In the genomic region with DNA sequence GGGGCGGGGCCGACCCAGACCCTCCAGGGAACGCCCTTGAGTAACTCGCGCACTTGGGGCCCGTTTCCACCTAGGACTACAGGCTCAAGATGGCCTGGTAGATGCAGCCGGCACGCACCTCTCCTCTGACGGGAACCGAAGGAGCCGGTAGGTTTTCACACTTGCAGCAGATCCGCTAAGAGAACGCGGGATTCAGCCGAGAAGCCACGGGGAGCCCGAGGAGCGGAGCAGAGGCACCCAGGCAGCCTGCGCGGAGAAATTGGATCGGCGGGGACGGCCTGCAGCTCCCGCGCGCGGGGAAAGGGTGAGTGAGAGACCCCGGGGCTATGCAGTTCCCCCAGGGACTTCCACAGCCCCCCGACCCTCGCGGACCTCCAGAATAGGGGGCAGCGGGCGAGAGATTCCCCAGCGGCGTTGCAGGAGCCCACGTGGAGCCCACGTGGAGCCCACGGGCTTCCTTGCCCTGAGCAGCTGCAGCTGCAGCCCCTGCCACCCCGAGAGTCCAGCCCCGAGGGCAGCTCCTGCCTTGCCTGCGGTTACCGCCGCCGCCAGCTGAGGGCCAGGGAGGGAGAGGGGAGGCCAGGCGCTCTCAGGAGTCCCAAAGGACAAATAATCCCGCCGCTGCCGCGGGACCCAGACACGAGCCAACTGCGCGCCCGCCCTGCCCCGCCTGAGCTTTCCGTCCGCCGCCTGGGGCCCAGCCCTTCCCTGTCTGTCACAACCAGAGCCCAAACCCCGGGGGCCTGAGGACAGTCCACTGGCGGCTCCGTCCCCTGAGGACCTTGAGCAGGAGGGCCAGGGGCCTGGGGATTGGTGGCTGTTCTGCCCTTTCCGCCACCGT, we compare ENCODE assay signal across 8 cellular contexts. TPM values are rescaled to one million over a fixed set of nuclear protein-coding genes. Genes with fewer than 3 reads are reported as not detected.
DNase-seq lines count a peak whose midpoint lies in the region; ATAC-seq, FAIRE-seq and TF ChIP-seq lines count a peak whose summit lies in the region.

No MANE protein-coding gene starts in this region.

- peaks cover 4% of the 10 kb centered on the region for H3K9me3 ChIP-seq in astrocyte (ENCODE audit: insufficient read depth, low read depth, low read length)

- peak overlapping the region; percentile 87 for H3K27ac Mint-ChIP-seq in astrocyte (ENCODE audit: unreplicated experiment)
- no peak overlapping the region for H3K27ac Mint-ChIP-seq in immature natural killer cell

- no peak for ATAC-seq in GM18867 (IDR thresholded peaks at IDR 0.05; ENCODE audit: unreplicated experiment)

- H3K4me2 ChIP-seq in astrocyte (ENCODE audit: low read length), result peak overlapping the region; percentile 87

- no peaks in the 10 kb centered on the region for H4K20me1 ChIP-seq in astrocyte (ENCODE audit: insufficient read depth, low read length)

- no peak for TF ChIP-seq CTCF in astrocyte (IDR thresholded peaks at IDR 0.05; ENCODE audit: insufficient read depth, low read depth, low read length)

- peaks cover 14% of the 10 kb centered on the region for H3K27me3 ChIP-seq in astrocyte (ENCODE audit: insufficient read depth, low read length)

- H3K36me3 Mint-ChIP-seq in astrocyte (ENCODE audit: low read depth, unreplicated experiment) (peaks cover 21% of the 10 kb centered on the region), immature natural killer cell (no peaks in the 10 kb centered on the region)

- peaks cover 6% of the 10 kb centered on the region for H3K27me3 Mint-ChIP-seq in astrocyte (ENCODE audit: low read depth, unreplicated experiment)
- peaks cover 16 to 36% (median 22%) of the 10 kb centered on the region in 3 donors for H3K27me3 Mint-ChIP-seq in immature natural killer cell (ENCODE audit: low read depth in 3 of 3)

- peak overlapping the region; percentile 59 for H3K9ac ChIP-seq in astrocyte (ENCODE audit: low read length)

- H2AFZ ChIP-seq in astrocyte (ENCODE audit: low read depth, low read length), result peak overlapping the region; percentile 93

- peak; percentile 79 for DNase-seq in NCI-H69 (lab: John Stamatoyannopoulos, UW)
- peak; percentile 3 for DNase-seq in astrocyte (ENCODE audit: low read depth)
- no peak for DNase-seq in immature natural killer cell
- peak; percentile 25 to 46 for DNase-seq in stimulated activated CD4-positive, alpha-beta T cell treated with anti-CD3 and anti-CD28 coated beads, Interleukin-15, amount 100 ng/mL, for 48 hours (ENCODE audit: low read depth in 2 of 2)
- no peak for DNase-seq in C1 segment of cervical spinal cord (lab: John Stamatoyannopoulos, UW)
- no peak for DNase-seq in middle frontal gyrus (ENCODE audit: extremely low spot score, low spot score)

- TF ChIP-seq POLR2A in GM15510 (IDR thresholded peaks at IDR 0.05; ENCODE audit: borderline replicate concordance, extremely low read depth, insufficient read length), result peak; percentile 31

- no peaks in the 10 kb centered on the region for H3K4me1 ChIP-seq in astrocyte (ENCODE audit: insufficient read depth, low read length)

- no peaks in the 10 kb centered on the region for H3K79me2 ChIP-seq in astrocyte (ENCODE audit: insufficient read depth, low read length)

- peaks cover 22% of the 10 kb centered on the region for H3K9me3 Mint-ChIP-seq in astrocyte (ENCODE audit: unreplicated experiment)
- H3K9me3 Mint-ChIP-seq in immature natural killer cell, result peaks cover 7 to 14% (median 11%) of the 10 kb centered on the region in 6 donors

- H3K4me3 Mint-ChIP-seq in astrocyte (ENCODE audit: unreplicated experiment), result peak overlapping the region; percentile 92
- H3K4me3 Mint-ChIP-seq in immature natural killer cell, result peak overlapping the region; percentile 38 to 77 (median 59)

- no peaks in the 10 kb centered on the region for H3K36me3 ChIP-seq in astrocyte (ENCODE audit: insufficient read depth, low read length)

- no peak for FAIRE-seq in astrocyte (lab: Jason Lieb, UNC)

- H3K27ac ChIP-seq in astrocyte (ENCODE audit: low read depth, low read length), result no peak overlapping the region

- H3K4me3 ChIP-seq in astrocyte (ENCODE audit: insufficient read depth, low read depth, low read length), result peak overlapping the region; percentile 53

- H3K4me1 Mint-ChIP-seq in astrocyte (ENCODE audit: low read depth, unreplicated experiment) (no peaks in the 10 kb centered on the region), immature natural killer cell (peaks cover 6 to 12% of the 10 kb centered on the region in 2 donors)

RNA-seq across cellular contexts. Expression of a gene that starts 13.1 kb away (rescaled TPM):
- 20.9 and 23.5 TPM in 2 replicates for total RNA-seq in astrocyte
- polyA plus RNA-seq in immature natural killer cell, result 1 to 10 TPM; 6.0 to 9.9 (median 6.2) TPM

RNA-seq across cellular contexts. Expression of a gene that starts 54.2 kb away (rescaled TPM):
- 6.8 and 7.1 TPM in 2 replicates for total RNA-seq in astrocyte
- polyA plus RNA-seq in immature natural killer cell, result not detected

Comparison
In these comparisons a context has a peak if more than half of its experiments do, and no peak if none do; other contexts are left out.
1. DNase-seq: peak in NCI-H69 (single experiment), astrocyte (single experiment) and stimulated activated CD4-positive, alpha-beta T cell treated with anti-CD3 and anti-CD28 coated beads, Interleukin-15, amount 100 ng/mL, for 48 hours (2 of 2); none in immature natural killer cell (0 of 3), C1 segment of cervical spinal cord (0 of 14) and middle frontal gyrus (single experiment).